In genomic region chr3:172606021-172606420, GRCh38 we compare ENCODE assay signal across 22 cellular contexts.
DNase-seq lines count a peak whose midpoint lies in the region; FAIRE-seq and TF ChIP-seq lines count a peak whose summit lies in the region.
"Had no signal": no experiment of that assay in that cellular context is flagged by ENCODE, and none has a peak within 500 bp of the region (broad histone marks: within the 10 kb centered on the region; RNA-seq: fewer than 3 reads in every experiment).

No MANE protein-coding gene starts in this region.

- TF ChIP-seq RAD21 in SK-N-SH (IDR thresholded peaks at IDR 0.05; ENCODE audit: low read length) = no peak

- no peak for TF ChIP-seq CTCF in mammary epithelial cell (conservative IDR thresholded peaks at IDR 0.05 in 1 of 2, IDR thresholded peaks at IDR 0.05 in 1 of 2; ENCODE audit: extremely low read depth in 1 of 2, insufficient read depth in 1 of 2, low read depth in 1 of 2, low read length in 2 of 2)
- no peak for TF ChIP-seq CTCF in MCF 10A (IDR thresholded peaks at IDR 0.05; ENCODE audit: unreplicated experiment)
- no peak for TF ChIP-seq CTCF in SK-N-SH (IDR thresholded peaks at IDR 0.05)
- no peak for TF ChIP-seq CTCF in epithelial cell of esophagus (IDR thresholded peaks at IDR 0.05; ENCODE audit: insufficient read depth, low read depth, low read length, missing control alignments)

- peaks cover 18% of the 10 kb centered on the region for H3K4me1 Mint-ChIP-seq in MCF 10A (ENCODE audit: insufficient read depth, unreplicated experiment)
- no peaks in the 10 kb centered on the region for H3K4me1 Mint-ChIP-seq in CD4-positive, alpha-beta memory T cell
- H3K4me1 Mint-ChIP-seq: activated naive CD4-positive, alpha-beta T cell treated with anti-CD3 and anti-CD28 coated beads, Interleukin-2, amount 10 ng/mL, durations not matched to agents 7 days and 5 days; IgD-negative memory B cell had no signal

- POLR2A ChIA-PET in MCF 10A (lab: Yijun Ruan, JAX) = interaction anchor here (0.6 to 2.0 kb wide), 4 partner anchors 11 to 46 kb away, joined by 3 to 6 read pairs (median 3); no protein-coding TSS in a partner anchor
- POLR2A ChIA-PET in SK-N-SH (lab: Yijun Ruan, JAX) = no interaction called here
- POLR2A ChIA-PET in CD4-positive, alpha-beta memory T cell (lab: Charles Lee; ENCODE audit: partially characterized antibody) = no interaction called here

- 60% methylated on average over 5 of the region's 5 CpGs for WGBS in mammary epithelial cell (ENCODE audit: low coverage, missing lambda C conversion rate)
- 43% methylated on average over 5 of the region's 5 CpGs for WGBS in SK-N-SH (ENCODE audit: low lambda C conversion rate)

- CTCF ChIA-PET in mammary epithelial cell (lab: Charles Lee; ENCODE audit: low non-redundant PET) (no interaction called here), MCF 10A (lab: Yijun Ruan, JAX) (interaction anchor here (0.7 to 5.2 kb wide), 9 partner anchors 8 to 273 kb away, joined by 3 to 35 read pairs (median 5); no protein-coding TSS in a partner anchor), SK-N-SH (lab: Yijun Ruan, JAX) (no interaction called here)
- CTCF ChIA-PET in CD4-positive, alpha-beta memory T cell (lab: Charles Lee; ENCODE audit: partially characterized antibody) = interaction anchor here (0.6 to 7.3 kb wide), 4 partner anchors 10 to 128 kb away, joined by 3 to 37 read pairs (median 4); no protein-coding TSS in a partner anchor

- H3K4me2 ChIP-seq in mammary epithelial cell (ENCODE audit: insufficient read depth, low read depth, low read length) = peak overlapping the region; percentile 8
- H3K4me2 ChIP-seq in SK-N-SH = peak overlapping the region; percentile 15; the same call in 1 of the 2 replicates
- H3K4me2 ChIP-seq: hepatocyte had no signal

- H3K79me2 ChIP-seq in mammary epithelial cell (ENCODE audit: insufficient read depth, low read length) (no peaks in the 10 kb centered on the region), SK-N-SH (ENCODE audit: insufficient read depth) (no peaks in the 10 kb centered on the region)
- H3K79me2 ChIP-seq: hepatocyte had no signal

- in situ Hi-C loops in mammary epithelial cell (cut with MboI; ENCODE audit: low sequenced_read_pairs in 2 of 2) = no loop called here

- FAIRE-seq in urothelium cell line (lab: Jason Lieb, UNC) = no peak
- FAIRE-seq: keratinocyte had no signal

- H3K36me3 ChIP-seq in mammary epithelial cell (ENCODE audit: insufficient read depth, low read length) (no peaks in the 10 kb centered on the region), SK-N-SH (replicated peaks in 1 of 2; ENCODE audit: control insufficient read depth in 1 of 2, insufficient read depth in 2 of 2, low read length in 1 of 2) (no peaks in the 10 kb centered on the region)
- no peaks in the 10 kb centered on the region for H3K36me3 ChIP-seq in CD4-positive, alpha-beta memory T cell (ENCODE audit: insufficient read depth, low read length)
- H3K36me3 ChIP-seq: cardiac muscle cell had no signal

- H3K9ac ChIP-seq in mammary epithelial cell (ENCODE audit: insufficient read depth, low read length) (no peak overlapping the region), SK-N-SH (peak overlapping the region; percentile 23)

- intact Hi-C loops in mammary epithelial cell (cut with micrococcal nuclease) = no loop called here
- intact Hi-C loops in MCF 10A (cut with micrococcal nuclease) = no loop called here
- intact Hi-C loops in CD4-positive, alpha-beta memory T cell (cut with micrococcal nuclease) = no loop called here

- H3K27ac ChIP-seq in mammary epithelial cell (ENCODE audit: insufficient read depth, low read depth, low read length) (peak overlapping the region; percentile 20), SK-N-SH (ENCODE audit: low read depth in 2 of 2, low read length in 1 of 2) (peak overlapping the region in 1 of 2 experiments; percentile 77; a peak in 2 of 4 replicates)
- H3K27ac ChIP-seq in CD4-positive, alpha-beta memory T cell (ENCODE audit: low read depth, low read length) = no peak overlapping the region
- H3K27ac ChIP-seq: cardiac muscle cell, hepatocyte had no signal

- H3K27me3 Mint-ChIP-seq in MCF 10A (ENCODE audit: insufficient read depth, unreplicated experiment) = no peaks in the 10 kb centered on the region
- no peaks in the 10 kb centered on the region for H3K27me3 Mint-ChIP-seq in CD4-positive, alpha-beta memory T cell
- H3K27me3 Mint-ChIP-seq: activated CD4-positive, alpha-beta T cell treated with anti-CD3 and anti-CD28 coated beads, Interleukin-2, amount 10 ng/mL, durations not matched to agents 24 days and 14 days; IgD-negative memory B cell had no signal

- dilution Hi-C loops in mammary epithelial cell (cut with HindIII; ENCODE audit: low sequenced_read_pairs) = no loop called here

- H3K4me3 Mint-ChIP-seq in MCF 10A (ENCODE audit: unreplicated experiment) = no peak overlapping the region
- H3K4me3 Mint-ChIP-seq in CD4-positive, alpha-beta memory T cell = no peak overlapping the region
- H3K4me3 Mint-ChIP-seq: activated CD4-positive, alpha-beta T cell treated with anti-CD3 and anti-CD28 coated beads, Interleukin-2, amount 10 ng/mL, durations not matched to agents 24 days and 14 days; activated naive CD4-positive, alpha-beta T cell treated with anti-CD3 and anti-CD28 coated beads, Interleukin-2, amount 10 ng/mL, durations not matched to agents 7 days and 5 days; CD4-positive, alpha-beta T cell; IgD-negative memory B cell had no signal

- H3K4me1 ChIP-seq in mammary epithelial cell (ENCODE audit: insufficient read depth, low read length) = peaks cover 16% of the 10 kb centered on the region
- H3K4me1 ChIP-seq in SK-N-SH (ENCODE audit: control insufficient read depth in 1 of 2, insufficient read depth in 2 of 2, low read depth in 1 of 2, low read length in 1 of 2) = peaks cover 0 to 30% of the 10 kb centered on the region in 2 experiments; a peak in 1 of 4 replicates
- H3K4me1 ChIP-seq in CD4-positive, alpha-beta memory T cell (ENCODE audit: insufficient read depth, low read length) = no peaks in the 10 kb centered on the region

- BruUV-seq in mammary epithelial cell (replicated peaks; lab: Mats Ljungman, UMichigan) = no TSS peak
- BruUV-seq in MCF 10A (replicated peaks; lab: Mats Ljungman, UMichigan) = no TSS peak

- no peaks in the 10 kb centered on the region for H3K27me3 ChIP-seq in mammary epithelial cell (ENCODE audit: insufficient read depth, low read length)
- H3K27me3 ChIP-seq in SK-N-SH (ENCODE audit: insufficient read depth) = no peaks in the 10 kb centered on the region
- H3K27me3 ChIP-seq in CD4-positive, alpha-beta memory T cell (ENCODE audit: insufficient read depth, low read length) = no peaks in the 10 kb centered on the region
- H3K27me3 ChIP-seq: cardiac muscle cell, hepatocyte had no signal

- no peaks in the 10 kb centered on the region for H4K20me1 ChIP-seq in mammary epithelial cell (ENCODE audit: insufficient read depth, low read length)
- H4K20me1 ChIP-seq in SK-N-SH (ENCODE audit: insufficient read depth) = no peaks in the 10 kb centered on the region

- H3F3A ChIP-seq in SK-N-SH (replicated peaks; ENCODE audit: insufficient read depth) = peaks cover 33% of the 10 kb centered on the region

- H3K27ac Mint-ChIP-seq in MCF 10A (ENCODE audit: low read depth, unreplicated experiment) = no peak overlapping the region
- H3K27ac Mint-ChIP-seq in CD4-positive, alpha-beta memory T cell = no peak overlapping the region
- H3K27ac Mint-ChIP-seq: activated CD4-positive, alpha-beta T cell treated with anti-CD3 and anti-CD28 coated beads, Interleukin-2, amount 10 ng/mL, durations not matched to agents 24 days and 14 days; activated naive CD4-positive, alpha-beta T cell treated with anti-CD3 and anti-CD28 coated beads, Interleukin-2, amount 10 ng/mL, durations not matched to agents 7 days and 5 days; CD4-positive, alpha-beta T cell; IgD-negative memory B cell had no signal

- H2AFZ ChIP-seq in mammary epithelial cell (ENCODE audit: low read depth, low read length) (peak overlapping the region; percentile 23), SK-N-SH (ENCODE audit: low read depth) (peak overlapping the region; percentile 2; the same call in 1 of the 2 replicates)
- H2AFZ ChIP-seq: hepatocyte had no signal

- no peaks in the 10 kb centered on the region for H3K36me3 Mint-ChIP-seq in MCF 10A (ENCODE audit: insufficient read depth, unreplicated experiment)
- H3K36me3 Mint-ChIP-seq in CD4-positive, alpha-beta memory T cell = peaks cover 0 to 4% of the 10 kb centered on the region in 2 donors
- H3K36me3 Mint-ChIP-seq: activated naive CD4-positive, alpha-beta T cell treated with anti-CD3 and anti-CD28 coated beads, Interleukin-2, amount 10 ng/mL, durations not matched to agents 7 days and 5 days; IgD-negative memory B cell had no signal

- H3K9me3 Mint-ChIP-seq in MCF 10A (ENCODE audit: unreplicated experiment) = peaks cover 6% of the 10 kb centered on the region
- peaks cover 0 to 8% (median 6%) of the 10 kb centered on the region in 8 donors for H3K9me3 Mint-ChIP-seq in CD4-positive, alpha-beta memory T cell

- H3K9me3 ChIP-seq in mammary epithelial cell (replicated peaks; ENCODE audit: insufficient read depth, low read length) (no peaks in the 10 kb centered on the region), SK-N-SH (no peaks in the 10 kb centered on the region)
- H3K9me3 ChIP-seq in CD4-positive, alpha-beta memory T cell (ENCODE audit: control insufficient read depth in 1 of 2, low read length in 2 of 2) = no peaks in the 10 kb centered on the region

- H3K9me2 ChIP-seq in SK-N-SH = no peaks in the 10 kb centered on the region

- DNase-seq in mammary epithelial cell = peak; percentile 38
- DNase-seq in MCF 10A (ENCODE audit: unreplicated experiment) = no peak
- no peak for DNase-seq in SK-N-SH
- peak; percentile 58 for DNase-seq in epithelial cell of esophagus (ENCODE audit: low read depth)
- DNase-seq in urothelium cell line (ENCODE audit: low spot score) = peak; percentile 29
- DNase-seq in DMS79 treated with DMSO at 0.1 percent for 48 hours (lab: John Stamatoyannopoulos, UW) = no peak
- DNase-seq in CD4-positive, alpha-beta memory T cell = no peak
- DNase-seq in stimulated activated naive CD4-positive, alpha-beta T cell treated with Interleukin-2 at 50 U/mL for 16 hours (lab: John Stamatoyannopoulos, UW) = no peak
- DNase-seq: 8988T; activated CD4-positive, alpha-beta T cell treated with anti-CD3 and anti-CD28 coated beads, Interleukin-2, amount 10 ng/mL, durations not matched to agents 24 days and 14 days; activated naive CD4-positive, alpha-beta T cell treated with anti-CD3 and anti-CD28 coated beads, Interleukin-2, amount 10 ng/mL, durations not matched to agents 7 days and 5 days; CD4-positive, alpha-beta T cell; effector CD8-positive, alpha-beta T cell; midbrain; NCI-H526; retina; stimulated activated naive CD4-positive, alpha-beta T cell; trophoblast cell had no signal

- H3K4me3 ChIP-seq in mammary epithelial cell (replicated peaks in 1 of 3; ENCODE audit: insufficient read depth in 1 of 3, low read depth in 2 of 3, low read length in 3 of 3) (no peak overlapping the region), SK-N-SH (ENCODE audit: low read depth in 2 of 2, low read length in 1 of 2) (no peak overlapping the region), epithelial cell of esophagus (ENCODE audit: low read length) (no peak overlapping the region)
- no peak overlapping the region for H3K4me3 ChIP-seq in CD4-positive, alpha-beta memory T cell (ENCODE audit: low read length in 2 of 2)
- H3K4me3 ChIP-seq: cardiac muscle cell, hepatocyte had no signal

- TF ChIP-seq EP300 in SK-N-SH (IDR thresholded peaks at IDR 0.05; ENCODE audit: borderline replicate concordance in 1 of 2, low read depth in 1 of 2, low read length in 1 of 2) = peak in 1 of 2 experiments; percentile 68; a peak in 1 of 4 replicates

Comparison
In these comparisons a context has a peak if more than half of its experiments do, and no peak if none do; other contexts are left out.
1. DNase-seq: peak in mammary epithelial cell (single experiment), epithelial cell of esophagus (single experiment) and urothelium cell line (single experiment); none in MCF 10A (single experiment), SK-N-SH (single experiment), DMS79 treated with DMSO at 0.1 percent for 48 hours (single experiment), CD4-positive, alpha-beta memory T cell (0 of 5) and stimulated activated naive CD4-positive, alpha-beta T cell treated with Interleukin-2 at 50 U/mL for 16 hours (single experiment).
2. CTCF ChIA-PET loops: an anchor here in MCF 10A (0.7 to 5.2 kb wide) and CD4-positive, alpha-beta memory T cell (0.6 to 7.3 kb wide); none called in mammary epithelial cell and SK-N-SH.